In genomic region chr3:15306979-15307359, GRCh38 we compare ENCODE assay signal across 12 cellular contexts.
"Had no signal": no experiment of that assay in that cellular context is flagged by ENCODE, and none has a peak within 500 bp of the region (broad histone marks: within the 10 kb centered on the region; RNA-seq: fewer than 3 reads in every experiment).

No MANE protein-coding gene starts in this region.

- H3K27ac ChIP-seq: right atrium auricular region had no signal

- H3K4me3 Mint-ChIP-seq: activated naive CD8-positive, alpha-beta T cell had no signal

- ATAC-seq: activated CD4-positive, CD25-positive, alpha-beta regulatory T cell treated with anti-CD3 and anti-CD28 coated beads, Interleukin-2, amount 50 U/mL, for 24 hours; esophagus mucosa; left colon had no signal

- H3K27me3 ChIP-seq: right atrium auricular region had no signal

- H3K27ac Mint-ChIP-seq: activated naive CD8-positive, alpha-beta T cell had no signal

- H3K27me3 Mint-ChIP-seq: activated naive CD8-positive, alpha-beta T cell had no signal

- H3K9me3 ChIP-seq: right atrium auricular region had no signal

- DNase-seq: activated gamma-delta T cell; activated T-cell treated with anti-CD3 and anti-CD28 coated beads, Interleukin-2, amount 50 U/mL, for 1 hour; left colon; mammary epithelial cell; posterior cingulate gyrus; small intestine; stimulated activated naive CD4-positive, alpha-beta T cell; T-helper 2 cell had no signal
